In the genomic region with DNA sequence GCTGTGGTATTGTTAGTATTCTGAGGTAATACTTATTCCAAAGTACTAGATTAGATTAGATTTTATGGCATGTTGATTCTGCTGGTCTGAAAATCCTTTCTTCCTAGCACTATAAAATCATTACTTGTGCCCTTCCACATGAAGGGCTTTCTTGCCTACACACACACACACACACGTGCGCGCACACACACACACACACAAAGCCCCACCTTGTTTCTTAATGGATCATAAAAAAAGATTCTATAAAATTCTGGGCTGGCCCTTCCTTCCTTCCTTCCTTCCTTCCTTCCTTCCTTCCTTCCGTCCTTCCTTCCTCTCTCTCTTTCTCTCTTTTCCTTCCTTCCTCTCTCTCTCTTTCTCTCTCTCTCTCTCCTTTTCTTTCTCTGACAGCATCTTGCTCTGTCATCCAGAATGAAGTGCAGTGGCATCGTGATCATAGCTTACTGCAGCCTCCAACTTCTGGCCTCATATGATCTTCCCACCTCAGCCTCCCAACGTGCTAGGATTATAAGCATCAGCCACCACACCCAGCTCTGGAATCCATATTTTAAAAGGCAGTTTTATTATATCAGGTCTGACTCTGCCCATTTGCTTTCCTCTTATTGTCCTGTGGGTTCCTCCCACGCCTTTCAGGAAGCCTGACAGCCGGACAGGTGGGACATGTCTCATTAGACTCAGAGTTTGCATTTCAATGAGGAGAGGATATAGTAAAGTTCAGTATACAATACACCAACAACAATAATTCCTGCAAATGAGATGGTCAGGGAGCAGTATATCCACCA, we compare ENCODE assay signal across 24 cellular contexts.
A peak's percentile ranks its signal among the peaks of the same experiment; 100 is the strongest.
DNase-seq lines count a peak whose midpoint lies in the region; ATAC-seq and TF ChIP-seq lines count a peak whose summit lies in the region.
"Had no signal": no experiment of that assay in that cellular context is flagged by ENCODE, and none has a peak within 500 bp of the region (broad histone marks: within the 10 kb centered on the region; RNA-seq: fewer than 3 reads in every experiment).

No MANE protein-coding gene starts in this region.

- H2AFZ ChIP-seq in hepatocyte = no peak overlapping the region
- H2AFZ ChIP-seq: GM23248 had no signal

- H3K36me3 Mint-ChIP-seq in nephron progenitor cell (ENCODE audit: low read depth) = no peaks in the 10 kb centered on the region
- H3K36me3 Mint-ChIP-seq: CD8-positive, alpha-beta T cell had no signal

- H3K27me3 ChIP-seq in hepatocyte = no peaks in the 10 kb centered on the region

- TF ChIP-seq CTCF in hepatocyte (IDR thresholded peaks at IDR 0.05; ENCODE audit: poor library complexity) = no peak
- TF ChIP-seq CTCF in nephron progenitor cell (IDR thresholded peaks at IDR 0.05) = no peak

- no peaks in the 10 kb centered on the region for H3K9me2 ChIP-seq in hepatocyte (replicated peaks; ENCODE audit: insufficient read depth)

- ATAC-seq in HG02623 (IDR thresholded peaks at IDR 0.05; ENCODE audit: unreplicated experiment) = no peak
- ATAC-seq in GM18520 (IDR thresholded peaks at IDR 0.05; ENCODE audit: unreplicated experiment) = no peak
- ATAC-seq: CD8-positive, alpha-beta T cell had no signal

- WGBS in hepatocyte (ENCODE audit: low lambda C conversion rate, missing lambda C conversion rate) = 69% methylated on average over 7 of the region's 8 CpGs

- H3K4me3 ChIP-seq in hepatocyte = no peak overlapping the region
- H3K4me3 ChIP-seq: GM12878, GM23248 had no signal

- H4K20me1 ChIP-seq in hepatocyte (ENCODE audit: insufficient read depth, poor library complexity, severe bottlenecking) = no peaks in the 10 kb centered on the region

- no peaks in the 10 kb centered on the region for H3K36me3 ChIP-seq in hepatocyte (replicated peaks; ENCODE audit: insufficient read depth, low read depth)

- H3K4me1 ChIP-seq in hepatocyte (ENCODE audit: insufficient read depth) = no peaks in the 10 kb centered on the region

- H3K27me3 Mint-ChIP-seq in nephron progenitor cell (ENCODE audit: low read depth, poor library complexity) = no peaks in the 10 kb centered on the region

- peak overlapping the region; percentile 69 for H3K27ac ChIP-seq in hepatocyte
- H3K27ac ChIP-seq: GM23248 had no signal

- peak overlapping the region; percentile 17 for H3K27ac Mint-ChIP-seq in nephron progenitor cell
- H3K27ac Mint-ChIP-seq: CD8-positive, alpha-beta T cell had no signal

- DNase-seq in NCI-H69 (lab: John Stamatoyannopoulos, UW) (peak; percentile 69), hepatocyte (ENCODE audit: low spot score) (no peak), nephron progenitor cell (no peak), T-helper 2 cell (no peak), NCI-H187 treated with DMSO at 0.1 percent for 48 hours (lab: John Stamatoyannopoulos, UW) (no peak)
- DNase-seq: AML-193; C1 segment of cervical spinal cord; CD8-positive, alpha-beta T cell; DND-41; GM23248; H9; KBM-7; MM.1S; NCI-H1048; NCI-H1417 treated with DMSO at 0.1 percent for 48 hours; NCI-H2081; NCI-H2171; NCI-H446; NCI-H526; PC-3; Right ventricle myocardium superior had no signal

- no peaks in the 10 kb centered on the region for H3K79me2 ChIP-seq in hepatocyte

- H3K4me1 Mint-ChIP-seq in nephron progenitor cell = peaks cover 61% of the 10 kb centered on the region

- H3K4me3 Mint-ChIP-seq in nephron progenitor cell = no peak overlapping the region
- H3K4me3 Mint-ChIP-seq: CD8-positive, alpha-beta T cell; H9 had no signal

- H3K4me2 ChIP-seq in hepatocyte = no peak overlapping the region

- H3K9me3 Mint-ChIP-seq in nephron progenitor cell = peaks cover 4% of the 10 kb centered on the region
- H3K9me3 Mint-ChIP-seq: CD8-positive, alpha-beta T cell had no signal

- no peaks in the 10 kb centered on the region for H3K9me3 ChIP-seq in hepatocyte (ENCODE audit: low read depth)
